In genomic region chr15:89118481-89118989, GRCh38 we compare ENCODE assay signal across 13 cellular contexts. TPM values are rescaled to one million over a fixed set of nuclear protein-coding genes. Genes with fewer than 3 reads are reported as not detected.
A peak's percentile ranks its signal among the peaks of the same experiment; 100 is the strongest.
DNase-seq lines count a peak whose midpoint lies in the region; ATAC-seq and TF ChIP-seq lines count a peak whose summit lies in the region.
"Had no signal": no experiment of that assay in that cellular context is flagged by ENCODE, and none has a peak within 500 bp of the region (broad histone marks: within the 10 kb centered on the region; RNA-seq: fewer than 3 reads in every experiment).

No MANE protein-coding gene starts in this region.

- H3K27ac Mint-ChIP-seq in stimulated activated naive CD8-positive, alpha-beta T cell treated with anti-CD3 and anti-CD28 coated beads, Interleukin-15, Interleukin-2, amounts not matched to agents 100 ng/mL and 50 ng/mL, for 24 hours: peak overlapping the region; percentile 57
- no peak overlapping the region for H3K27ac Mint-ChIP-seq in stimulated activated naive CD8-positive, alpha-beta T cell treated with anti-CD3 and anti-CD28 coated beads, Interleukin-15, amount 100 ng/mL, for 72 hours
- peak overlapping the region; percentile 2 for H3K27ac Mint-ChIP-seq in dendritic cell treated with granulocyte-macrophage colony-stimulating factor and Interleukin-4, amounts not matched to agents 40 ng/mL and 50 ng/mL, for 4 days
- peak overlapping the region; percentile 96 for H3K27ac Mint-ChIP-seq in osteocyte (ENCODE audit: unreplicated experiment)

- peaks cover 8 to 11% of the 10 kb centered on the region in 2 donors for H3K4me1 ChIP-seq in aorta (ENCODE audit: control insufficient read depth in 1 of 2, insufficient read depth in 2 of 2, low read length in 2 of 2)

- no peaks in the 10 kb centered on the region for H3K27me3 ChIP-seq in aorta (ENCODE audit: control insufficient read depth in 1 of 2, insufficient read depth in 2 of 2, low read length in 1 of 2)
- H3K27me3 ChIP-seq: foreskin keratinocyte had no signal

- H3K4me1 Mint-ChIP-seq in stimulated activated naive CD8-positive, alpha-beta T cell treated with anti-CD3 and anti-CD28 coated beads, Interleukin-15, Interleukin-2, amounts not matched to agents 100 ng/mL and 50 ng/mL, for 24 hours (ENCODE audit: low read depth): peaks cover 18% of the 10 kb centered on the region
- H3K4me1 Mint-ChIP-seq in stimulated activated naive CD8-positive, alpha-beta T cell treated with anti-CD3 and anti-CD28 coated beads, Interleukin-15, amount 100 ng/mL, for 72 hours: no peaks in the 10 kb centered on the region
- H3K4me1 Mint-ChIP-seq in dendritic cell treated with granulocyte-macrophage colony-stimulating factor and Interleukin-4, amounts not matched to agents 40 ng/mL and 50 ng/mL, for 4 days (ENCODE audit: low read depth): peaks cover 42% of the 10 kb centered on the region
- H3K4me1 Mint-ChIP-seq in osteocyte (ENCODE audit: unreplicated experiment): peaks cover 91% of the 10 kb centered on the region

- no peaks in the 10 kb centered on the region for H3K27me3 Mint-ChIP-seq in stimulated activated naive CD8-positive, alpha-beta T cell treated with anti-CD3 and anti-CD28 coated beads, Interleukin-15, Interleukin-2, amounts not matched to agents 100 ng/mL and 50 ng/mL, for 24 hours
- H3K27me3 Mint-ChIP-seq in stimulated activated naive CD8-positive, alpha-beta T cell treated with anti-CD3 and anti-CD28 coated beads, Interleukin-15, amount 100 ng/mL, for 72 hours: no peaks in the 10 kb centered on the region
- H3K27me3 Mint-ChIP-seq in dendritic cell treated with granulocyte-macrophage colony-stimulating factor and Interleukin-4, amounts not matched to agents 40 ng/mL and 50 ng/mL, for 4 days: no peaks in the 10 kb centered on the region
- no peaks in the 10 kb centered on the region for H3K27me3 Mint-ChIP-seq in osteocyte (ENCODE audit: unreplicated experiment)

- peaks cover 65% of the 10 kb centered on the region for H3K36me3 Mint-ChIP-seq in stimulated activated naive CD8-positive, alpha-beta T cell treated with anti-CD3 and anti-CD28 coated beads, Interleukin-15, Interleukin-2, amounts not matched to agents 100 ng/mL and 50 ng/mL, for 24 hours (ENCODE audit: low read depth)
- peaks cover 89% of the 10 kb centered on the region for H3K36me3 Mint-ChIP-seq in dendritic cell treated with granulocyte-macrophage colony-stimulating factor and Interleukin-4, amounts not matched to agents 40 ng/mL and 50 ng/mL, for 4 days (ENCODE audit: low read depth)
- peaks cover 34% of the 10 kb centered on the region for H3K36me3 Mint-ChIP-seq in osteocyte (ENCODE audit: unreplicated experiment)

- no peak overlapping the region for H3K4me3 Mint-ChIP-seq in stimulated activated naive CD8-positive, alpha-beta T cell treated with anti-CD3 and anti-CD28 coated beads, Interleukin-15, Interleukin-2, amounts not matched to agents 100 ng/mL and 50 ng/mL, for 24 hours
- no peak overlapping the region for H3K4me3 Mint-ChIP-seq in stimulated activated naive CD8-positive, alpha-beta T cell treated with anti-CD3 and anti-CD28 coated beads, Interleukin-15, amount 100 ng/mL, for 72 hours
- H3K4me3 Mint-ChIP-seq in dendritic cell treated with granulocyte-macrophage colony-stimulating factor and Interleukin-4, amounts not matched to agents 40 ng/mL and 50 ng/mL, for 4 days: no peak overlapping the region
- no peak overlapping the region for H3K4me3 Mint-ChIP-seq in osteocyte (ENCODE audit: unreplicated experiment)
- H3K4me3 Mint-ChIP-seq: neural crest cell had no signal

- H3K27ac ChIP-seq in aorta (ENCODE audit: low read depth in 1 of 2, low read length in 2 of 2): peak overlapping the region; percentile 95 to 100
- H3K27ac ChIP-seq: foreskin keratinocyte had no signal

- peaks cover 0 to 9% of the 10 kb centered on the region in 2 donors for H3K36me3 ChIP-seq in aorta (ENCODE audit: control insufficient read depth in 1 of 2, insufficient read depth in 2 of 2, low read length in 1 of 2)

- intact Hi-C loops in dendritic cell treated with granulocyte-macrophage colony-stimulating factor and Interleukin-4, amounts not matched to agents 40 ng/mL and 50 ng/mL, for 4 days (cut with micrococcal nuclease): no loop called here
- intact Hi-C loops in aorta (cut with DNase I): no loop called here

- no peak for ATAC-seq in stimulated activated naive CD8-positive, alpha-beta T cell treated with anti-CD3 and anti-CD28 coated beads, Interleukin-15, amount 100 ng/mL, for 72 hours
- ATAC-seq in aorta (ENCODE audit: low FRiP score) (no peak), HG03280 (IDR thresholded peaks at IDR 0.05; ENCODE audit: unreplicated experiment) (no peak)
- ATAC-seq: foreskin keratinocyte had no signal

- no peaks in the 10 kb centered on the region for H3K9me3 Mint-ChIP-seq in stimulated activated naive CD8-positive, alpha-beta T cell treated with anti-CD3 and anti-CD28 coated beads, Interleukin-15, Interleukin-2, amounts not matched to agents 100 ng/mL and 50 ng/mL, for 24 hours
- H3K9me3 Mint-ChIP-seq in stimulated activated naive CD8-positive, alpha-beta T cell treated with anti-CD3 and anti-CD28 coated beads, Interleukin-15, amount 100 ng/mL, for 72 hours: no peaks in the 10 kb centered on the region
- H3K9me3 Mint-ChIP-seq in dendritic cell treated with granulocyte-macrophage colony-stimulating factor and Interleukin-4, amounts not matched to agents 40 ng/mL and 50 ng/mL, for 4 days: no peaks in the 10 kb centered on the region
- H3K9me3 Mint-ChIP-seq in osteocyte (ENCODE audit: unreplicated experiment): no peaks in the 10 kb centered on the region
- H3K9me3 Mint-ChIP-seq: neural crest cell had no signal

- DNase-seq in stimulated activated naive CD8-positive, alpha-beta T cell treated with anti-CD3 and anti-CD28 coated beads, Interleukin-15, amount 100 ng/mL, for 72 hours: no peak
- no peak for DNase-seq in osteocyte (ENCODE audit: extremely low spot score, unreplicated experiment)
- no peak for DNase-seq in aorta
- no peak for DNase-seq in stimulated activated CD4-positive, alpha-beta T cell treated with anti-CD3 and anti-CD28 coated beads, Interleukin-4, amount 100 ng/mL, for 1 hour
- no peak for DNase-seq in middle frontal gyrus (ENCODE audit: extremely low spot score, low spot score)
- DNase-seq: activated naive CD4-positive, alpha-beta T cell treated with anti-CD3 and anti-CD28 coated beads, Interleukin-2, amount 50 U/mL, for 16 hours; foreskin keratinocyte; NCI-H1092 treated with DMSO at 0.1 percent for 48 hours; stimulated activated CD8-positive, alpha-beta memory T cell treated with anti-CD3 and anti-CD28 coated beads, Interleukin-4, amount 100 ng/mL, for 48 hours had no signal

- no peak overlapping the region for H3K4me3 ChIP-seq in aorta (ENCODE audit: low read length in 2 of 2)

- no peaks in the 10 kb centered on the region for H3K9me3 ChIP-seq in aorta (ENCODE audit: control insufficient read depth, low read length)

- 77 to 83% methylated on average over 2 of the region's 2 CpGs for WGBS in aorta, 2 donors

- TF ChIP-seq CTCF in osteocyte (IDR thresholded peaks at IDR 0.05): no peak

RNA-seq across cellular contexts. Expression of gene ABHD2, which starts 30.3 kb away (rescaled TPM):
- total RNA-seq in osteocyte (85.7 and 92.2 TPM in 2 replicates), aorta (100 to 1,000 TPM; 135 to 221 TPM)
- polyA plus RNA-seq in aorta: 10 to 100 TPM in 1 of 2 donors, 1 to 10 TPM in 1; 9.1 to 29.9 TPM

Comparison
In these comparisons a context has a peak if more than half of its experiments do, and no peak if none do; other contexts are left out.
1. H3K27ac Mint-ChIP-seq: peak in stimulated activated naive CD8-positive, alpha-beta T cell treated with anti-CD3 and anti-CD28 coated beads, Interleukin-15, Interleukin-2, amounts not matched to agents 100 ng/mL and 50 ng/mL, for 24 hours (single experiment), dendritic cell treated with granulocyte-macrophage colony-stimulating factor and Interleukin-4, amounts not matched to agents 40 ng/mL and 50 ng/mL, for 4 days (single experiment) and osteocyte (single experiment); none in stimulated activated naive CD8-positive, alpha-beta T cell treated with anti-CD3 and anti-CD28 coated beads, Interleukin-15, amount 100 ng/mL, for 72 hours (0 of 2).